In the genomic region with DNA sequence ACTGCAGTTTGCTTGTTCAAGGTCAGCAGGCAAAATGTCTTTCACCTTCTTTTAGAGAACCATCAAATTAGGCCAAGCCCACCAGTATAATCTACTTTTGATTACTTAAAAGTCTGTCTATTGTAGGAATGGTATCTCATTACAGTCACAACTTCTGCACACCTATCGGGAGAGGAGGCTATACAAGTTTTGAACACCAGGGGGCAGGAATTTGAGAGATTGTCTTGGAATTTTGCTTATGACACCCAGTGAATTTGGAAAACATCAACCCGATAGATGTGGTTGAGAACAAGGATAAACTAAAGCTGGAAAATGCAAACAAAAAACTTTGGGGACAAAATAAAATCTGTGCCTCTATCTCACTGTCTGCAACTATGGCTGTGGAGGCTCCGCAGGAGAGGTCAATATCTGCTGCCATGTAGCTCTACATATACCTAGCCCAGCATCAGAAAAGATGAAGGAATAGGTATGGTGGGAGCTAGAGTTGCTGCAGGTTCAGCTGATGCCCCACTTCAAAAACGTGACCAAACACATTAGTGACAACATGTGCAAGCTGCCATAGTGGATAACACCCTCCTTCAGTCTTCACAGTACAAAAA, we compare ENCODE assay signal across 12 cellular contexts.
DNase-seq lines count a peak whose midpoint lies in the region; ATAC-seq, FAIRE-seq and TF ChIP-seq lines count a peak whose summit lies in the region.
"Had no signal": no experiment of that assay in that cellular context is flagged by ENCODE, and none has a peak within 500 bp of the region (broad histone marks: within the 10 kb centered on the region; RNA-seq: fewer than 3 reads in every experiment).

No MANE protein-coding gene starts in this region.

- no peaks in the 10 kb centered on the region for H3K4me1 ChIP-seq in CD4-positive, alpha-beta memory T cell (ENCODE audit: insufficient read depth, low read length)

- H3K27me3 ChIP-seq in CD4-positive, alpha-beta memory T cell (ENCODE audit: insufficient read depth, low read length) = no peaks in the 10 kb centered on the region
- H3K27me3 ChIP-seq: neutrophil had no signal

- peak; percentile 53 for FAIRE-seq in D721Med (lab: Jason Lieb, UNC)

- TF ChIP-seq CTCF in D721Med (IDR thresholded peaks at IDR 0.05; ENCODE audit: insufficient read depth, missing control alignments) = peak; percentile 29
- TF ChIP-seq CTCF in VCaP (conservative IDR thresholded peaks at IDR 0.05) = peak; percentile 79

- no peak overlapping the region for H3K4me3 Mint-ChIP-seq in CD4-positive, alpha-beta memory T cell
- H3K4me3 Mint-ChIP-seq: brain had no signal

- no peaks in the 10 kb centered on the region for H3K36me3 ChIP-seq in CD4-positive, alpha-beta memory T cell (ENCODE audit: insufficient read depth, low read length)
- H3K36me3 ChIP-seq: neutrophil had no signal

- no peaks in the 10 kb centered on the region for H3K9me3 ChIP-seq in CD4-positive, alpha-beta memory T cell (ENCODE audit: control insufficient read depth in 1 of 2, low read length in 2 of 2)
- H3K9me3 ChIP-seq: neutrophil had no signal

- no peak overlapping the region for H3K27ac ChIP-seq in VCaP
- no peak overlapping the region for H3K27ac ChIP-seq in CD4-positive, alpha-beta memory T cell (ENCODE audit: low read depth, low read length)
- H3K27ac ChIP-seq: neutrophil had no signal

- H3K27me3 Mint-ChIP-seq in CD4-positive, alpha-beta memory T cell = no peaks in the 10 kb centered on the region
- H3K27me3 Mint-ChIP-seq: brain had no signal

- CTCF ChIA-PET in CD4-positive, alpha-beta memory T cell (lab: Charles Lee; ENCODE audit: partially characterized antibody) = no interaction called here

- no peak for DNase-seq in D721Med (ENCODE audit: insufficient read length, low spot score)
- DNase-seq in HPDE6-E6E7 (ENCODE audit: extremely low spot score) = peak; percentile 4
- DNase-seq in left lobe of liver (ENCODE audit: low spot score) = no peak
- no peak for DNase-seq in stimulated activated naive CD4-positive, alpha-beta T cell (lab: John Stamatoyannopoulos, UW)
- DNase-seq in CD4-positive, alpha-beta memory T cell = no peak
- no peak for DNase-seq in stimulated activated CD4-positive, alpha-beta T cell treated with anti-CD3 and anti-CD28 coated beads, Interleukin-4, amount 100 ng/mL, for 1 hour
- DNase-seq: activated CD4-positive, alpha-beta T cell treated with anti-CD3 and anti-CD28 coated beads for 48 hours; DMS79 had no signal

- ATAC-seq in left lobe of liver (peak; percentile 75), GM19463 (IDR thresholded peaks at IDR 0.05; ENCODE audit: unreplicated experiment) (no peak)

- no peaks in the 10 kb centered on the region for H3K36me3 Mint-ChIP-seq in CD4-positive, alpha-beta memory T cell
- H3K36me3 Mint-ChIP-seq: brain had no signal

- POLR2A ChIA-PET in CD4-positive, alpha-beta memory T cell (lab: Charles Lee; ENCODE audit: partially characterized antibody) = no interaction called here

- no peaks in the 10 kb centered on the region for H3K4me1 Mint-ChIP-seq in CD4-positive, alpha-beta memory T cell

- intact Hi-C loops in CD4-positive, alpha-beta memory T cell (cut with micrococcal nuclease) = no loop called here

- H3K27ac Mint-ChIP-seq in CD4-positive, alpha-beta memory T cell = no peak overlapping the region
- H3K27ac Mint-ChIP-seq: brain had no signal

- H3K4me3 ChIP-seq in CD4-positive, alpha-beta memory T cell (ENCODE audit: low read length in 2 of 2) = no peak overlapping the region

- peaks cover 0 to 3% (median 1%) of the 10 kb centered on the region in 8 donors for H3K9me3 Mint-ChIP-seq in CD4-positive, alpha-beta memory T cell
- H3K9me3 Mint-ChIP-seq: brain had no signal
